34 cellular contexts compared by ENCODE assay signal in genomic region chr2:5713101-5713500, GRCh38. TPM values are rescaled to one million over a fixed set of nuclear protein-coding genes. Genes with fewer than 3 reads are reported as not detected.
"Had no signal": no experiment of that assay in that cellular context is flagged by ENCODE, and none has a peak within 500 bp of the region (broad histone marks: within the 10 kb centered on the region; RNA-seq: fewer than 3 reads in every experiment).

No MANE protein-coding gene starts in this region.

- H3K27me3 ChIP-seq: ascending aorta, breast epithelium had no signal

- H3K4me1 Mint-ChIP-seq: activated B cell treated with CpG ODN at 0.5 μM for 24 hours; activated CD4-positive, alpha-beta T cell treated with anti-CD3 and anti-CD28 coated beads, Interleukin-2, amount 10 ng/mL, durations not matched to agents 24 days and 14 days; activated CD8-positive, alpha-beta memory T cell treated with anti-CD3 and anti-CD28 coated beads, Interleukin-2, amount 10 ng/mL, durations not matched to agents 7 days and 5 days; activated naive CD4-positive, alpha-beta T cell treated with anti-CD3 and anti-CD28 coated beads, Interleukin-2, amount 50 U/mL, for 24 hours; activated naive CD8-positive, alpha-beta T cell treated with anti-CD3 and anti-CD28 coated beads for 36 hours; central memory CD8-positive, alpha-beta T cell; T-helper 17 cell had no signal

- H3K27ac Mint-ChIP-seq: activated B cell treated with CpG ODN at 0.5 μM for 24 hours; activated CD4-positive, alpha-beta memory T cell treated with anti-CD3 and anti-CD28 coated beads for 36 hours; activated CD4-positive, alpha-beta T cell treated with anti-CD3 and anti-CD28 coated beads, Interleukin-2, amount 10 ng/mL, durations not matched to agents 24 days and 14 days; activated CD8-positive, alpha-beta memory T cell treated with anti-CD3 and anti-CD28 coated beads, Interleukin-2, amount 10 ng/mL, durations not matched to agents 7 days and 5 days; activated CD8-positive, alpha-beta T cell treated with anti-CD3 and anti-CD28 coated beads, Interleukin-2, amount 10 ng/mL, durations not matched to agents 7 days and 5 days; activated naive CD4-positive, alpha-beta T cell treated with anti-CD3 and anti-CD28 coated beads for 36 hours; activated naive CD4-positive, alpha-beta T cell treated with anti-CD3 and anti-CD28 coated beads, Interleukin-2, amount 50 U/mL, for 24 hours; activated naive CD8-positive, alpha-beta T cell treated with anti-CD3 and anti-CD28 coated beads for 36 hours; activated T-helper 1 cell treated with anti-CD3 and anti-CD28 coated beads, Interleukin-12 subunit alpha, Interleukin-12 subunit beta, Interleukin-2, Interleukin-4 antibody, amounts not matched to agents 30 ng/mL and 10 ng/mL and 1 ng/mL, durations not matched to agents 14 hours and 24 hours and 36 hours; activated T-helper 2 cell treated with anti-CD3 and anti-CD28 coated beads, Interferon-gamma antibody, Interleukin-2, Interleukin-4, amounts not matched to agents 10 μg/mL and 5 μg/mL and 100 μg/mL, durations not matched to agents 14 hours and 24 hours and 36 hours; brain; dendritic cell treated with granulocyte-macrophage colony-stimulating factor and Interleukin-4, amounts not matched to agents 40 ng/mL and 50 ng/mL, for 4 days; T-helper 17 cell; T-helper 2 cell treated with Interferon-gamma antibody and Interleukin-4, amounts not matched to agents 5 μg/mL and 100 μg/mL, for 36 hours had no signal

- H3K9me3 Mint-ChIP-seq: activated CD4-positive, alpha-beta T cell treated with anti-CD3 and anti-CD28 coated beads, Interleukin-2, amount 10 ng/mL, durations not matched to agents 24 days and 14 days; activated T-helper 1 cell treated with anti-CD3 and anti-CD28 coated beads, Interleukin-12 subunit alpha, Interleukin-12 subunit beta, Interleukin-2, Interleukin-4 antibody, amounts not matched to agents 30 ng/mL and 10 ng/mL and 1 ng/mL, durations not matched to agents 14 hours and 24 hours and 36 hours; activated T-helper 2 cell treated with anti-CD3 and anti-CD28 coated beads, Interferon-gamma antibody, Interleukin-2, Interleukin-4, amounts not matched to agents 10 μg/mL and 5 μg/mL and 100 μg/mL, durations not matched to agents 14 hours and 24 hours and 36 hours; dendritic cell treated with granulocyte-macrophage colony-stimulating factor and Interleukin-4, amounts not matched to agents 40 ng/mL and 50 ng/mL, for 4 days; T-helper 2 cell treated with Interferon-gamma antibody and Interleukin-4, amounts not matched to agents 5 μg/mL and 100 μg/mL, for 36 hours had no signal

- H3K36me3 ChIP-seq: ascending aorta, breast epithelium, esophagus squamous epithelium, WERI-Rb-1 had no signal

- H3K36me3 Mint-ChIP-seq: activated CD4-positive, alpha-beta memory T cell treated with anti-CD3 and anti-CD28 coated beads for 36 hours; activated CD8-positive, alpha-beta memory T cell treated with anti-CD3 and anti-CD28 coated beads, Interleukin-2, amount 10 ng/mL, durations not matched to agents 7 days and 5 days; activated naive CD4-positive, alpha-beta T cell treated with anti-CD3 and anti-CD28 coated beads, Interleukin-2, amount 50 U/mL, for 24 hours; activated naive CD8-positive, alpha-beta T cell treated with anti-CD3 and anti-CD28 coated beads for 36 hours; brain had no signal

- H3K4me3 Mint-ChIP-seq: activated B cell treated with CpG ODN at 0.5 μM for 24 hours; activated CD4-positive, alpha-beta memory T cell treated with anti-CD3 and anti-CD28 coated beads for 36 hours; activated CD4-positive, alpha-beta T cell treated with anti-CD3 and anti-CD28 coated beads, Interleukin-2, amount 10 ng/mL, durations not matched to agents 24 days and 14 days; activated CD8-positive, alpha-beta memory T cell treated with anti-CD3 and anti-CD28 coated beads, Interleukin-2, amount 10 ng/mL, durations not matched to agents 7 days and 5 days; activated CD8-positive, alpha-beta T cell treated with anti-CD3 and anti-CD28 coated beads, Interleukin-2, amount 10 ng/mL, durations not matched to agents 7 days and 5 days; activated naive CD4-positive, alpha-beta T cell treated with anti-CD3 and anti-CD28 coated beads for 36 hours; activated naive CD4-positive, alpha-beta T cell treated with anti-CD3 and anti-CD28 coated beads, Interleukin-2, amount 50 U/mL, for 24 hours; activated naive CD8-positive, alpha-beta T cell treated with anti-CD3 and anti-CD28 coated beads for 36 hours; activated T-helper 1 cell treated with anti-CD3 and anti-CD28 coated beads, Interleukin-12 subunit alpha, Interleukin-12 subunit beta, Interleukin-2, Interleukin-4 antibody, amounts not matched to agents 30 ng/mL and 10 ng/mL and 1 ng/mL, durations not matched to agents 14 hours and 24 hours and 36 hours; brain; central memory CD8-positive, alpha-beta T cell; dendritic cell treated with granulocyte-macrophage colony-stimulating factor and Interleukin-4, amounts not matched to agents 40 ng/mL and 50 ng/mL, for 4 days; T-helper 17 cell; T-helper 2 cell treated with Interferon-gamma antibody and Interleukin-4, amounts not matched to agents 5 μg/mL and 100 μg/mL, for 36 hours had no signal

- H3K4me1 ChIP-seq: ascending aorta, breast epithelium, esophagus squamous epithelium had no signal

- ATAC-seq: activated CD4-positive, CD25-positive, alpha-beta regulatory T cell treated with anti-CD3 and anti-CD28 coated beads, Interleukin-2, amount 50 U/mL, for 24 hours; activated CD8-positive, alpha-beta memory T cell treated with anti-CD3 and anti-CD28 coated beads, Interleukin-2, amount 10 ng/mL, durations not matched to agents 7 days and 5 days; activated CD8-positive, alpha-beta T cell treated with anti-CD3 and anti-CD28 coated beads, Interleukin-2, amount 10 ng/mL, durations not matched to agents 7 days and 5 days; T-helper 17 cell had no signal

- DNase-seq: activated B cell treated with CpG ODN at 0.5 μM for 24 hours; activated CD4-positive, alpha-beta memory T cell treated with anti-CD3 and anti-CD28 coated beads for 36 hours; activated CD4-positive, alpha-beta T cell treated with anti-CD3 and anti-CD28 coated beads, Interleukin-2, amount 10 ng/mL, durations not matched to agents 24 days and 14 days; activated CD8-positive, alpha-beta memory T cell treated with anti-CD3 and anti-CD28 coated beads, Interleukin-2, amount 10 ng/mL, durations not matched to agents 7 days and 5 days; activated CD8-positive, alpha-beta memory T cell treated with anti-CD3 and anti-CD28 coated beads, Interleukin-2, amount 50 U/mL, for 4 hours; activated CD8-positive, alpha-beta T cell treated with anti-CD3 and anti-CD28 coated beads, Interleukin-2, amount 10 ng/mL, durations not matched to agents 7 days and 5 days; activated effector memory CD4-positive, alpha-beta T cell treated with anti-CD3 and anti-CD28 coated beads, Interleukin-2, amount 50 U/mL, for 16 hours; activated naive CD4-positive, alpha-beta T cell treated with anti-CD3 and anti-CD28 coated beads for 36 hours; activated naive CD8-positive, alpha-beta T cell treated with anti-CD3 and anti-CD28 coated beads for 36 hours; activated T-cell treated with anti-CD3 and anti-CD28 coated beads, Interleukin-2, amount 50 U/mL, for 1 hour; activated T-cell treated with anti-CD3 and anti-CD28 coated beads, Interleukin-2, amount 50 U/mL, for 48 hours; dorsolateral prefrontal cortex; effector memory CD4-positive, alpha-beta T cell; esophagus squamous epithelium; head of caudate nucleus; T-helper 1 cell; T-helper 17 cell; T1000; WERI-Rb-1 had no signal

- H3K27me3 Mint-ChIP-seq: activated B cell treated with CpG ODN at 0.5 μM for 24 hours; activated CD4-positive, alpha-beta T cell treated with anti-CD3 and anti-CD28 coated beads, Interleukin-2, amount 10 ng/mL, durations not matched to agents 24 days and 14 days; activated CD8-positive, alpha-beta memory T cell treated with anti-CD3 and anti-CD28 coated beads, Interleukin-2, amount 10 ng/mL, durations not matched to agents 7 days and 5 days; activated naive CD4-positive, alpha-beta T cell treated with anti-CD3 and anti-CD28 coated beads, Interleukin-2, amount 50 U/mL, for 24 hours; activated naive CD8-positive, alpha-beta T cell treated with anti-CD3 and anti-CD28 coated beads for 36 hours; brain; central memory CD8-positive, alpha-beta T cell; dendritic cell treated with granulocyte-macrophage colony-stimulating factor and Interleukin-4, amounts not matched to agents 40 ng/mL and 50 ng/mL, for 4 days; T-helper 17 cell had no signal

- H3K4me3 ChIP-seq: ascending aorta, breast epithelium, coronary artery, dorsolateral prefrontal cortex, esophagus squamous epithelium had no signal

- H3K9me3 ChIP-seq: ascending aorta, breast epithelium, esophagus squamous epithelium had no signal

- FAIRE-seq: frontal cortex had no signal

- H3K27ac ChIP-seq: ascending aorta, breast epithelium, coronary artery, dorsolateral prefrontal cortex, epithelial cell of prostate, esophagus squamous epithelium, WERI-Rb-1 had no signal

RNA-seq across cellular contexts. Expression of gene SOX11, which starts 20.9 kb away (rescaled TPM):
- total RNA-seq: activated B cell treated with CpG ODN at 0.5 μM for 24 hours; activated CD4-positive, alpha-beta memory T cell treated with anti-CD3 and anti-CD28 coated beads for 36 hours; activated CD4-positive, alpha-beta T cell treated with anti-CD3 and anti-CD28 coated beads, Interleukin-2, amount 10 ng/mL, durations not matched to agents 24 days and 14 days; activated CD8-positive, alpha-beta memory T cell treated with anti-CD3 and anti-CD28 coated beads for 36 hours; activated CD8-positive, alpha-beta memory T cell treated with anti-CD3 and anti-CD28 coated beads, Interleukin-2, amount 10 ng/mL, durations not matched to agents 7 days and 5 days; activated CD8-positive, alpha-beta T cell treated with anti-CD3 and anti-CD28 coated beads, Interleukin-2, amount 10 ng/mL, durations not matched to agents 7 days and 5 days; activated naive CD4-positive, alpha-beta T cell treated with anti-CD3 and anti-CD28 coated beads for 36 hours; activated naive CD8-positive, alpha-beta T cell treated with anti-CD3 and anti-CD28 coated beads for 36 hours; activated T-helper 1 cell treated with anti-CD3 and anti-CD28 coated beads, Interleukin-12 subunit alpha, Interleukin-12 subunit beta, Interleukin-2, Interleukin-4 antibody, amounts not matched to agents 30 ng/mL and 10 ng/mL and 1 ng/mL, durations not matched to agents 14 hours and 24 hours and 36 hours; activated T-helper 2 cell treated with anti-CD3 and anti-CD28 coated beads, Interferon-gamma antibody, Interleukin-2, Interleukin-4, amounts not matched to agents 10 μg/mL and 5 μg/mL and 100 μg/mL, durations not matched to agents 14 hours and 24 hours and 36 hours; ascending aorta; esophagus squamous epithelium; T-helper 17 cell had no signal
- polyA plus RNA-seq: esophagus had no signal
